Comparison of ENCODE assay signal across 9 cellular contexts in genomic region chr4:61202100-61202637, GRCh38. TPM values are rescaled to one million over a fixed set of nuclear protein-coding genes. Genes with fewer than 3 reads are reported as not detected.
DNase-seq lines count a peak whose midpoint lies in the region; ATAC-seq, FAIRE-seq and TF ChIP-seq lines count a peak whose summit lies in the region.
"Had no signal": no experiment of that assay in that cellular context is flagged by ENCODE, and none has a peak within 500 bp of the region (broad histone marks: within the 10 kb centered on the region; RNA-seq: fewer than 3 reads in every experiment).

No MANE protein-coding gene starts in this region.

- H3K4me1 ChIP-seq in A549: no peaks in the 10 kb centered on the region
- H3K4me1 ChIP-seq in MM.1S (ENCODE audit: low read length): no peaks in the 10 kb centered on the region
- H3K4me1 ChIP-seq in mucosa of stomach (ENCODE audit: control insufficient read depth, insufficient read depth, low read length): peaks cover 12% of the 10 kb centered on the region

- no peaks in the 10 kb centered on the region for H3F3A ChIP-seq in MM.1S (ENCODE audit: insufficient read depth, low read length)

- H3K9me3 Mint-ChIP-seq in endothelial cell (ENCODE audit: unreplicated experiment): no peaks in the 10 kb centered on the region
- peaks cover 4% of the 10 kb centered on the region for H3K9me3 Mint-ChIP-seq in activated CD8-positive, alpha-beta memory T cell treated with anti-CD3 and anti-CD28 coated beads, Interleukin-2, amount 10 ng/mL, durations not matched to agents 7 days and 5 days (ENCODE audit: low read depth)

- H3K27ac Mint-ChIP-seq in endothelial cell (ENCODE audit: unreplicated experiment): peak overlapping the region; percentile 89
- H3K27ac Mint-ChIP-seq in activated CD8-positive, alpha-beta memory T cell treated with anti-CD3 and anti-CD28 coated beads, Interleukin-2, amount 10 ng/mL, durations not matched to agents 7 days and 5 days: no peak overlapping the region

- H3K9me3 ChIP-seq in A549 (no peaks in the 10 kb centered on the region), MM.1S (replicated peaks; ENCODE audit: insufficient read depth, low read length) (no peaks in the 10 kb centered on the region), mucosa of stomach (ENCODE audit: control insufficient read depth, low read length) (no peaks in the 10 kb centered on the region)

- H4K20me1 ChIP-seq in MM.1S (ENCODE audit: insufficient read depth, low read length): no peaks in the 10 kb centered on the region

- WGBS in A549 (ENCODE audit: missing lambda C conversion rate): 8% methylated on average over 7 of the region's 40 CpGs

- H3K4me3 Mint-ChIP-seq in endothelial cell (ENCODE audit: unreplicated experiment): peak overlapping the region; percentile 99
- no peak overlapping the region for H3K4me3 Mint-ChIP-seq in activated CD8-positive, alpha-beta memory T cell treated with anti-CD3 and anti-CD28 coated beads, Interleukin-2, amount 10 ng/mL, durations not matched to agents 7 days and 5 days

- no peak for DNase-seq in A549 (ENCODE audit: low read depth in 1 of 2, low spot score in 1 of 2)
- no peak for DNase-seq in MM.1S
- peak; percentile 39 for DNase-seq in endothelial cell (ENCODE audit: low spot score)
- no peak for DNase-seq in stimulated activated CD8-positive, alpha-beta memory T cell treated with anti-CD3 and anti-CD28 coated beads, Interleukin-4, amount 100 ng/mL, for 48 hours
- DNase-seq in T-helper 9 cell: no peak
- DNase-seq in GDM1 (lab: John Stamatoyannopoulos, UW): no peak
- DNase-seq in activated CD8-positive, alpha-beta memory T cell treated with anti-CD3 and anti-CD28 coated beads, Interleukin-2, amount 10 ng/mL, durations not matched to agents 7 days and 5 days: no peak
- DNase-seq: DMS79 had no signal

- no peaks in the 10 kb centered on the region for H3K36me3 Mint-ChIP-seq in endothelial cell (ENCODE audit: low read depth, unreplicated experiment)
- H3K36me3 Mint-ChIP-seq in activated CD8-positive, alpha-beta memory T cell treated with anti-CD3 and anti-CD28 coated beads, Interleukin-2, amount 10 ng/mL, durations not matched to agents 7 days and 5 days: peaks cover 6% of the 10 kb centered on the region

- TF ChIP-seq CTCF in A549 (IDR thresholded peaks at IDR 0.05) (no peak), MM.1S (IDR thresholded peaks at IDR 0.05; ENCODE audit: low read length) (no peak), endothelial cell (IDR thresholded peaks at IDR 0.05; ENCODE audit: unreplicated experiment) (no peak)

- H2AFZ ChIP-seq in MM.1S (ENCODE audit: low read length): peak overlapping the region; percentile 58

- H3K27me3 Mint-ChIP-seq in endothelial cell (ENCODE audit: unreplicated experiment): peaks cover 23% of the 10 kb centered on the region
- H3K27me3 Mint-ChIP-seq in activated CD8-positive, alpha-beta memory T cell treated with anti-CD3 and anti-CD28 coated beads, Interleukin-2, amount 10 ng/mL, durations not matched to agents 7 days and 5 days: peaks cover 47% of the 10 kb centered on the region

- CTCF ChIA-PET in A549 (lab: Yijun Ruan, JAX): no interaction called here
- CTCF ChIA-PET in activated CD8-positive, alpha-beta memory T cell treated with anti-CD3 and anti-CD28 coated beads, Interleukin-2, amount 10 ng/mL, durations not matched to agents 7 days and 5 days (lab: Charles Lee): no interaction called here

- no peaks in the 10 kb centered on the region for H3K36me3 ChIP-seq in MM.1S (replicated peaks; ENCODE audit: insufficient read depth, low read length)
- H3K36me3 ChIP-seq in mucosa of stomach (ENCODE audit: control insufficient read depth, insufficient read depth, low read length): no peaks in the 10 kb centered on the region

- H3K4me1 Mint-ChIP-seq in endothelial cell (ENCODE audit: unreplicated experiment): peaks cover 33% of the 10 kb centered on the region
- peaks cover 2% of the 10 kb centered on the region for H3K4me1 Mint-ChIP-seq in activated CD8-positive, alpha-beta memory T cell treated with anti-CD3 and anti-CD28 coated beads, Interleukin-2, amount 10 ng/mL, durations not matched to agents 7 days and 5 days

- H3K27me3 ChIP-seq in MM.1S (replicated peaks; ENCODE audit: insufficient read depth, low read length) (no peaks in the 10 kb centered on the region), mucosa of stomach (ENCODE audit: control insufficient read depth, insufficient read depth, low read length) (peaks cover 54% of the 10 kb centered on the region)

- POLR2A ChIA-PET in A549 (lab: Yijun Ruan, JAX): no interaction called here

- H3K4me3 ChIP-seq in A549 (no peak overlapping the region), MM.1S (ENCODE audit: low read length) (peak overlapping the region; percentile 56; the same call in 1 of the 2 replicates), mucosa of stomach (ENCODE audit: low read length) (no peak overlapping the region)

- no peak for TF ChIP-seq POLR2A in A549 (IDR thresholded peaks at IDR 0.05; ENCODE audit: low read length)

- no peak for TF ChIP-seq RAD21 in A549 (conservative IDR thresholded peaks at IDR 0.05 in 1 of 2, IDR thresholded peaks at IDR 0.05 in 1 of 2)

- H3K79me2 ChIP-seq in MM.1S (ENCODE audit: low read length): no peaks in the 10 kb centered on the region

- no peak for TF ChIP-seq EP300 in A549 (IDR thresholded peaks at IDR 0.05)

- H3K9me2 ChIP-seq in MM.1S (replicated peaks; ENCODE audit: insufficient read depth, low read length): no peaks in the 10 kb centered on the region

- ATAC-seq in A549: peak; percentile 28 to 40; a peak in 2 of 6 replicates
- ATAC-seq in activated CD8-positive, alpha-beta memory T cell treated with anti-CD3 and anti-CD28 coated beads, Interleukin-2, amount 10 ng/mL, durations not matched to agents 7 days and 5 days: no peak

- H3K9ac ChIP-seq in MM.1S (ENCODE audit: low read length) (no peak overlapping the region), mucosa of stomach (ENCODE audit: low read length) (peak overlapping the region; percentile 28)

- no peak for FAIRE-seq in A549 (lab: Jason Lieb, UNC)

- peak overlapping the region; percentile 83; the same call in 2 of the 3 replicates for H3K4me2 ChIP-seq in A549
- H3K4me2 ChIP-seq in MM.1S (ENCODE audit: low read depth, low read length): peak overlapping the region; percentile 75; the same call in 1 of the 2 replicates

- H3K27ac ChIP-seq in A549 (no peak overlapping the region), MM.1S (ENCODE audit: low read length) (no peak overlapping the region)

TF ChIP-seq in A549, 52 proteins besides CTCF, POLR2A, EP300 and RAD21:
- TF ChIP-seq JUN (IDR thresholded peaks at IDR 0.05) (no peak), EHF (CRISPR knock-in tag; IDR thresholded peaks at IDR 0.05) (no peak), USF2 (IDR thresholded peaks at IDR 0.05) (no peak), HDAC2 (IDR thresholded peaks at IDR 0.05) (no peak), SREBF2 (IDR thresholded peaks at IDR 0.05) (no peak), E2F6 (IDR thresholded peaks at IDR 0.05; ENCODE audit: borderline replicate concordance, low read depth) (no peak), HEYL (CRISPR knock-in tag; IDR thresholded peaks at IDR 0.05) (no peak), RNF2 (IDR thresholded peaks at IDR 0.05; ENCODE audit: borderline replicate concordance, low read depth) (no peak), PHF8 (IDR thresholded peaks at IDR 0.05; ENCODE audit: borderline replicate concordance, low read depth) (no peak), REST (IDR thresholded peaks at IDR 0.05) (no peak)

RNA-seq across cellular contexts. Expression of gene ADGRL3, which starts 2.0 kb away (rescaled TPM):
- 0.12 TPM in 2 replicates for polyA plus RNA-seq in A549 (2011; rRNA removed)
- polyA plus RNA-seq in A549 (2012; cell fraction: cytosol; rRNA removed): under 0.01 and 0.01 TPM in 2 replicates
- not detected in 2 replicates for polyA plus RNA-seq in A549 (2012; cell fraction: nucleus; rRNA removed)
- polyA plus RNA-seq in A549 (2017; fragmentation: RNase III; extraction: RNeasy Plus Mini Kit Qiagen cat#74134 plus additional on column Dnase treatment): 0.01 to 0.05 TPM (median 0.05 TPM) in 3 replicates
- 0.17 and 0.19 TPM in 2 replicates for polyA minus RNA-seq in A549 (2011; rRNA and poly(A)+ RNA removed)
- total RNA-seq in endothelial cell (ENCODE audit: unreplicated experiment): 44.8 TPM
- not detected for total RNA-seq in activated CD8-positive, alpha-beta memory T cell treated with anti-CD3 and anti-CD28 coated beads, Interleukin-2, amount 10 ng/mL, durations not matched to agents 7 days and 5 days

Comparison
In these comparisons a context has a peak if more than half of its experiments do, and no peak if none do; other contexts are left out.
1. RNA of gene ADGRL3, which starts 2.0 kb away (total RNA-seq): 44.8 TPM in endothelial cell (single experiment); not detected in activated CD8-positive, alpha-beta memory T cell treated with anti-CD3 and anti-CD28 coated beads, Interleukin-2, amount 10 ng/mL, durations not matched to agents 7 days and 5 days; every median in the first group is over 10 times any median in the second.